In genomic region chr6:154732538-154732823, GRCh38 we compare ENCODE assay signal across 1 cellular context.
TF ChIP-seq lines count a peak whose summit lies in the region.

No MANE protein-coding gene starts in this region.

TF ChIP-seq in H1, 55 proteins besides CTCF, POLR2A, EP300 and RAD21 (continued from another document):
- no peak for TF ChIP-seq USF2 (IDR thresholded peaks at IDR 0.05; ENCODE audit: low read length)
- no peak for TF ChIP-seq CHD1 (IDR thresholded peaks at IDR 0.05; ENCODE audit: low read depth, low read length)
- no peak for TF ChIP-seq EZH2 (IDR thresholded peaks at IDR 0.05; ENCODE audit: low read depth, low read length, severe bottlenecking)
- TF ChIP-seq SAP30 (IDR thresholded peaks at IDR 0.05; ENCODE audit: insufficient read depth, insufficient replicate concordance, low read length) = no peak
- no peak for TF ChIP-seq NRF1 (IDR thresholded peaks at IDR 0.05; ENCODE audit: low read depth, low read length)
- TF ChIP-seq SP1 (IDR thresholded peaks at IDR 0.05; ENCODE audit: low read depth, low read length) = no peak
- no peak for TF ChIP-seq TAF7 (optimal IDR thresholded peaks at IDR 0.05; ENCODE audit: borderline replicate concordance, low read depth, low read length)
TF ChIP-seq in H1: peak in this region for 0.
